8 cellular contexts compared by ENCODE assay signal in the genomic region with DNA sequence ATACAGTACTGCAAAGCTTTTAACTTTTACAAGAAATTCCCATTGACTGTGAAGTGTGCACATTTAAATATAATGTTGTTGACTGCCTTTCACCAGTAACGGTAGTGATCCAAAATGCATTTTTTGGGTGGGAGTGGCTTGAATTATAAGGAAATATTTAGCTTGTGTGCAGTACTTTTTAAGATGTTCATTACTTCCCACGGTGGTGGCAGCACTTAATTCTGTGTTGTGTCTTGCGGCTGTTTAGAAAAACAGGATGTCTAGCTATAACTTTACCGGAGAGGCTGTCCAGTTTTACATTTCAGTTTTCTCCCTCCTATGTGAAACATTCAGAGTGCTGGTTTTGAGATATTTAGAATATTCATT. TPM values are rescaled to one million over a fixed set of nuclear protein-coding genes. Genes with fewer than 3 reads are reported as not detected.
DNase-seq lines count a peak whose midpoint lies in the region; ATAC-seq and TF ChIP-seq lines count a peak whose summit lies in the region.

No MANE protein-coding gene starts in this region.

- H3K9me2 ChIP-seq in PC-9 (ENCODE audit: insufficient read depth): no peaks in the 10 kb centered on the region

- no TSS peak for BruUV-seq in PC-9 (replicated peaks; lab: Mats Ljungman, UMichigan)

- peak overlapping the region; percentile 96 for H3K4me2 ChIP-seq in PC-9

- CTCF ChIA-PET in PC-9 (lab: Charles Lee): interaction anchor here (0.7 kb wide), 1 partner anchor 106 kb away, joined by 3 read pairs; no protein-coding TSS in a partner anchor
- CTCF ChIA-PET in HEK293T (lab: Yijun Ruan, JAX): interaction anchor here (0.5 to 1.1 kb wide), 6 partner anchors 33 to 321 kb away, joined by 3 to 4 read pairs (median 3); no protein-coding TSS in a partner anchor

- H3K79me2 ChIP-seq in PC-9 (ENCODE audit: low read depth): peaks cover 9% of the 10 kb centered on the region

- H2AFZ ChIP-seq in PC-9: no peak overlapping the region

- H3K27ac ChIP-seq in PC-9: peak overlapping the region; percentile 62
- H3K27ac ChIP-seq in psoas muscle: peak overlapping the region; percentile 98

- H3K36me3 ChIP-seq in PC-9 (ENCODE audit: low read depth): no peaks in the 10 kb centered on the region
- H3K36me3 ChIP-seq in endocrine pancreas (ENCODE audit: control insufficient read depth, insufficient read depth, low read length): no peaks in the 10 kb centered on the region
- no peaks in the 10 kb centered on the region for H3K36me3 ChIP-seq in psoas muscle (ENCODE audit: insufficient read depth in 1 of 2, low read depth in 1 of 2)

- H3K9me3 ChIP-seq in PC-9 (ENCODE audit: insufficient read depth, low read depth) (no peaks in the 10 kb centered on the region), endocrine pancreas (ENCODE audit: control insufficient read depth, low read length) (no peaks in the 10 kb centered on the region), psoas muscle (no peaks in the 10 kb centered on the region)

- DNase-seq in PC-9: no peak
- DNase-seq in psoas muscle: no peak
- no peak for DNase-seq in HEK293T (ENCODE audit: extremely low spot score)

- H3K4me3 ChIP-seq in GM08714 (ENCODE audit: low read length) (peak overlapping the region; percentile 76), PC-9 (peak overlapping the region; percentile 87), endocrine pancreas (ENCODE audit: control insufficient read depth, insufficient read depth, low read length) (peak overlapping the region; percentile 47), psoas muscle (peak overlapping the region; percentile 96)

- ATAC-seq in psoas muscle: no peak
- ATAC-seq in GM19397 (IDR thresholded peaks at IDR 0.05; ENCODE audit: unreplicated experiment): no peak
- ATAC-seq in GM18498 (IDR thresholded peaks at IDR 0.05; ENCODE audit: unreplicated experiment): no peak
- no peak for ATAC-seq in GM21529 (IDR thresholded peaks at IDR 0.05; ENCODE audit: unreplicated experiment)

- 1 to 3% (median 2%) methylated on average over 4 of the region's 4 CpGs for WGBS in psoas muscle, 3 donors

- H3K4me1 ChIP-seq in PC-9 (replicated peaks; ENCODE audit: insufficient read depth): peaks cover 37% of the 10 kb centered on the region
- H3K4me1 ChIP-seq in endocrine pancreas (ENCODE audit: control insufficient read depth, insufficient read depth, low read length): peaks cover 11% of the 10 kb centered on the region
- H3K4me1 ChIP-seq in psoas muscle: peaks cover 67% of the 10 kb centered on the region

- H3K27me3 ChIP-seq in PC-9 (ENCODE audit: insufficient read depth, low read depth) (no peaks in the 10 kb centered on the region), endocrine pancreas (ENCODE audit: control insufficient read depth, insufficient read depth, low read length) (no peaks in the 10 kb centered on the region), psoas muscle (ENCODE audit: insufficient read depth in 3 of 3, low read length in 2 of 3) (no peaks in the 10 kb centered on the region)

- H3F3A ChIP-seq in PC-9 (ENCODE audit: insufficient read depth, low read depth): peaks cover 22% of the 10 kb centered on the region

- intact Hi-C loops in PC-9 (cut with micrococcal nuclease; ENCODE audit: unreplicated experiment): loop anchor here (1.0 to 2.0 kb wide), 2 partner anchors 19 to 106 kb away; no protein-coding TSS in a partner anchor
- intact Hi-C loops in psoas muscle (cut with DNase I): loop anchor here (2.0 to 5.0 kb wide), 4 partner anchors 69 to 121 kb away; no protein-coding TSS in a partner anchor

- POLR2A ChIA-PET in PC-9 (lab: Charles Lee; ENCODE audit: unreplicated experiment) (interaction anchor here (0.6 to 0.7 kb wide), 2 partner anchors 20 to 88 kb away, joined by 3 to 8 read pairs; no protein-coding TSS in a partner anchor), HEK293T (lab: Yijun Ruan, JAX) (interaction anchor here (0.6 to 3.2 kb wide), 10 partner anchors 10 to 106 kb away, joined by 3 to 42 read pairs (median 15); no protein-coding TSS in a partner anchor)

- no peak overlapping the region for H3K9ac ChIP-seq in endocrine pancreas (ENCODE audit: control insufficient read depth, insufficient read depth, low read length)

- no peaks in the 10 kb centered on the region for H4K20me1 ChIP-seq in PC-9 (ENCODE audit: insufficient read depth)

- TF ChIP-seq CTCF in PC-9 (conservative IDR thresholded peaks at IDR 0.05) (no peak), psoas muscle (IDR thresholded peaks at IDR 0.05) (no peak)

TF ChIP-seq in HEK293T, 16 proteins besides CTCF, POLR2A, EP300 and RAD21:
- TF ChIP-seq FOXK2 (IDR thresholded peaks at IDR 0.05): no peak

RNA-seq across cellular contexts. Expression of gene TMEM131L, which starts 1.7 kb away (rescaled TPM):
- total RNA-seq in PC-9 (2021) (3.8 and 6.0 TPM in 2 replicates), psoas muscle (10 to 100 TPM in 2 of 4 donors, 1 to 10 TPM in 2; 6.9 to 21.2 (median 11.5) TPM)
- 1 to 10 TPM; 2.1 to 6.7 (median 3.3) TPM for polyA plus RNA-seq in psoas muscle
